In genomic region chr9:70413798-70414775, GRCh38 we compare ENCODE assay signal across 1 cellular context.
TF ChIP-seq lines count a peak whose summit lies in the region.

KLF9 (minus strand) TSS chr9:70414657; CDS start chr9:70413363, 1,294 bp downstream.

TF ChIP-seq in SK-N-SH, 30 proteins besides CTCF, POLR2A, EP300 and RAD21 (continued from another document):
- TF ChIP-seq GABPA (IDR thresholded peaks at IDR 0.05; ENCODE audit: low read depth) = no peak
- TF ChIP-seq POLR2AphosphoS5 (IDR thresholded peaks at IDR 0.05; ENCODE audit: low read depth, low read length) = peak; percentile 46
- TF ChIP-seq MAX (IDR thresholded peaks at IDR 0.05; ENCODE audit: low read depth) = peak; percentile 98
- no peak for TF ChIP-seq MEF2A (IDR thresholded peaks at IDR 0.05; ENCODE audit: borderline replicate concordance, low read depth)
- no peak for TF ChIP-seq NRF1 (IDR thresholded peaks at IDR 0.05; ENCODE audit: low read depth, low read length)
- TF ChIP-seq RFX5 (IDR thresholded peaks at IDR 0.05; ENCODE audit: low read length) = peak; percentile 97
- TF ChIP-seq EZH2phosphoT487 (IDR thresholded peaks at IDR 0.05; ENCODE audit: borderline replicate concordance, low read depth) = no peak
- TF ChIP-seq USF2 (IDR thresholded peaks at IDR 0.05; ENCODE audit: borderline replicate concordance, low read depth, low read length) = no peak
- TF ChIP-seq TCF12 (IDR thresholded peaks at IDR 0.05) = no peak
- TF ChIP-seq PBX3 (IDR thresholded peaks at IDR 0.05) = peak; percentile 76
- TF ChIP-seq SIN3A (IDR thresholded peaks at IDR 0.05; ENCODE audit: borderline replicate concordance, low read depth, low read length) = peak; percentile 69; the same call in 1 of the 2 replicates
- TF ChIP-seq NFIC (IDR thresholded peaks at IDR 0.05; ENCODE audit: borderline replicate concordance) = 0 out of 2 replicates have a peak, but pooled peaks have one; percentile 2
- TF ChIP-seq ZBTB33 (IDR thresholded peaks at IDR 0.05; ENCODE audit: borderline replicate concordance, low read depth) = no peak
- peak; percentile 30; the same call in 1 of the 2 replicates for TF ChIP-seq RCOR1 (IDR thresholded peaks at IDR 0.05; ENCODE audit: low read length)
- TF ChIP-seq RXRA (IDR thresholded peaks at IDR 0.05; ENCODE audit: borderline replicate concordance, low read depth) = no peak
- no peak for TF ChIP-seq YY1 (IDR thresholded peaks at IDR 0.05; ENCODE audit: low read depth)
- TF ChIP-seq GATA2 (CRISPR knock-in tag; IDR thresholded peaks at IDR 0.05) = no peak
